In genomic region chr13:78660130-78660857, GRCh38 we compare ENCODE assay signal across 2 cellular contexts.
TF ChIP-seq lines count a peak whose summit lies in the region.

No MANE protein-coding gene starts in this region.

TF ChIP-seq in SK-N-SH, 30 proteins besides CTCF, POLR2A, EP300 and RAD21 (continued from another document):
- peak; percentile 12; the same call in 1 of the 2 replicates for TF ChIP-seq PBX3 (IDR thresholded peaks at IDR 0.05)
- 0 out of 2 replicates have a peak, but pooled peaks have one; percentile 30 for TF ChIP-seq YY1 (IDR thresholded peaks at IDR 0.05; ENCODE audit: low read depth)
- TF ChIP-seq GATA2 (CRISPR knock-in tag; IDR thresholded peaks at IDR 0.05): peak; percentile 43

TF ChIP-seq in endothelial cell of umbilical vein, 7 proteins besides CTCF, POLR2A, EP300 and RAD21 (continued from another document):
- TF ChIP-seq GATA2 (IDR thresholded peaks at IDR 0.05; ENCODE audit: insufficient read depth, insufficient read length, low read depth, low read length): no peak
- no peak for TF ChIP-seq FOS (IDR thresholded peaks at IDR 0.05; ENCODE audit: borderline replicate concordance, insufficient read depth, low read length)
- TF ChIP-seq, protein P1, sequence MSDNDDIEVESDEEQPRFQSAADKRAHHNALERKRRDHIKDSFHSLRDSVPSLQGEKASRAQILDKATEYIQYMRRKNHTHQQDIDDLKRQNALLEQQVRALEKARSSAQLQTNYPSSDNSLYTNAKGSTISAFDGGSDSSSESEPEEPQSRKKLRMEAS (IDR thresholded peaks at IDR 0.05; ENCODE audit: insufficient read depth, insufficient read length): no peak
